In genomic region chr18:75123113-75123512, GRCh38 we compare ENCODE assay signal across 17 cellular contexts.
"Had no signal": no experiment of that assay in that cellular context is flagged by ENCODE, and none has a peak within 500 bp of the region (broad histone marks: within the 10 kb centered on the region; RNA-seq: fewer than 3 reads in every experiment).

No MANE protein-coding gene starts in this region.

- H3K27me3 Mint-ChIP-seq: activated naive CD8-positive, alpha-beta T cell treated with anti-CD3 and anti-CD28 coated beads, Interleukin-2, amount 10 ng/mL, durations not matched to agents 7 days and 5 days; naive thymus-derived CD4-positive, alpha-beta T cell had no signal

- H3K4me1 Mint-ChIP-seq: activated naive CD8-positive, alpha-beta T cell treated with anti-CD3 and anti-CD28 coated beads, Interleukin-2, amount 10 ng/mL, durations not matched to agents 7 days and 5 days had no signal

- ATAC-seq: activated T-helper 17 cell treated with anti-CD3 and anti-CD28 coated beads, Interleukin-2, amount 50 U/mL, for 72 hours; effector memory CD8-positive, alpha-beta T cell; heart right ventricle; naive thymus-derived CD4-positive, alpha-beta T cell; right lobe of liver; WTC11 had no signal

- H3K36me3 Mint-ChIP-seq: activated CD4-positive, alpha-beta memory T cell treated with anti-CD3 and anti-CD28 coated beads for 36 hours; activated naive CD8-positive, alpha-beta T cell treated with anti-CD3 and anti-CD28 coated beads, Interleukin-2, amount 10 ng/mL, durations not matched to agents 7 days and 5 days; naive thymus-derived CD4-positive, alpha-beta T cell; WTC11 had no signal

- H3K27ac Mint-ChIP-seq: activated CD4-positive, alpha-beta memory T cell treated with anti-CD3 and anti-CD28 coated beads for 36 hours; activated naive CD8-positive, alpha-beta T cell treated with anti-CD3 and anti-CD28 coated beads, Interleukin-2, amount 10 ng/mL, durations not matched to agents 7 days and 5 days; WTC11 had no signal

- H3K9me3 Mint-ChIP-seq: activated CD4-positive, alpha-beta memory T cell treated with anti-CD3 and anti-CD28 coated beads for 36 hours; activated naive CD8-positive, alpha-beta T cell treated with anti-CD3 and anti-CD28 coated beads, Interleukin-2, amount 10 ng/mL, durations not matched to agents 7 days and 5 days; activated T-helper 17 cell treated with anti-CD3 and anti-CD28 coated beads, Interleukin-2, amount 50 U/mL, for 72 hours; effector memory CD8-positive, alpha-beta T cell; WTC11 had no signal

- H3K4me3 Mint-ChIP-seq: activated CD4-positive, alpha-beta memory T cell treated with anti-CD3 and anti-CD28 coated beads for 36 hours; activated naive CD8-positive, alpha-beta T cell treated with anti-CD3 and anti-CD28 coated beads, Interleukin-2, amount 10 ng/mL, durations not matched to agents 7 days and 5 days; activated T-helper 17 cell treated with anti-CD3 and anti-CD28 coated beads, Interleukin-2, amount 50 U/mL, for 72 hours; effector memory CD8-positive, alpha-beta T cell; naive thymus-derived CD4-positive, alpha-beta T cell; WTC11 had no signal

- DNase-seq: activated CD4-positive, alpha-beta memory T cell treated with anti-CD3 and anti-CD28 coated beads for 36 hours; activated CD4-positive, alpha-beta T cell treated with anti-CD3 and anti-CD28 coated beads for 4 hours; activated naive CD4-positive, alpha-beta T cell; activated naive CD8-positive, alpha-beta T cell treated with anti-CD3 and anti-CD28 coated beads, Interleukin-2, amount 10 ng/mL, durations not matched to agents 7 days and 5 days; activated T-cell treated with anti-CD3 and anti-CD28 coated beads, Interleukin-2, amount 50 U/mL, for 1 hour; amygdala; effector memory CD8-positive, alpha-beta T cell; esophagus squamous epithelium; heart right ventricle; mesenchymal stem cell; naive thymus-derived CD4-positive, alpha-beta T cell; right lobe of liver; small intestine; stimulated activated CD4-positive, alpha-beta T cell treated with anti-CD3 and anti-CD28 coated beads, Interleukin-4, amount 100 ng/mL, for 1 hour; upper lobe of left lung had no signal
